In the genomic region with DNA sequence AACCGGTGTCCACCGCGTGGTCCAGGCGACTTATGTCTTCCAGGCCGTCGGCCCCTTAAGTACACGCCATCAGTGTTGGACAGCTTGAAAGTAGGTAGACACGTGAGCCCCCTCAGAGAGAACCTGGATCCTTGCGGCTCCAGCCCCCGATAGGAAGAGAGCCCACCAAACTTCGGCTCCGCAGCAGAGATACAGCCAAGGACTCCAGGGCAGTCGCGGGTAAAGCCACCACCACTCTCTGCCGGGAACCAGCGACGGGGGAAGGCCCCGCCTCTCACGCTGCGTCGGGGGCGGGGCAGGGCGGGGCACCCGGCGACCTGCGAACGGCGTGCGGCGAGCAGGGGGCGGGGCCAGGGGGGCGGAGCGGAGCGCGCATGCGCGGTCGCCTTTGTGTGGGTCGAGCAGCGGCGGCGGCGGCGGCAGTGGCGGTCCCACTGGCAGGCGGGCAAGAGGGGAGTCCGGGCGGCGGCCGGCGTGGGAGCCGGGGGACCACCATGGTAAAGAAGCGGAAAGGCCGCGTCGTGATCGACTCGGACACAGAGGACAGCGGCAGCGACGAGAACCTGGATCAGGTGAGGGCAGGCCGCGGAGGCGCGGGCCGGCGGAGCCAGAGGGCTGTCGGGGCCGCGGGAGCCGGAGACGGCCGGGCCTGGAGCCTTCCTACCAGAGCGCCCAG, we compare ENCODE assay signal across 8 cellular contexts. TPM values are rescaled to one million over a fixed set of nuclear protein-coding genes. Genes with fewer than 3 reads are reported as not detected.
DNase-seq lines count a peak whose midpoint lies in the region; ATAC-seq and TF ChIP-seq lines count a peak whose summit lies in the region.

A gene (plus strand): TSS at position 354 of the 676 bp plus-strand sequence. CDS start 21 bp downstream, at position 375.

- no peaks in the 10 kb centered on the region; the same call in 1 of the 2 replicates for H3K9me3 ChIP-seq in AG04450 (ENCODE audit: control insufficient read depth, insufficient read depth, low read length)

- TF ChIP-seq CTCF in AG04450 (IDR thresholded peaks at IDR 0.05; ENCODE audit: low read depth, low read length) = no peak

- H3K4me3 ChIP-seq in AG04450 (ENCODE audit: low read depth, low read length) = peak within 1 kb of the TSS; percentile 92

- peak within 1 kb of the TSS; percentile 91 for H3K4me3 Mint-ChIP-seq in central memory CD8-positive, alpha-beta T cell

- POLR2A ChIA-PET in AG04450 (lab: Yijun Ruan, JAX) = no interaction called here

- peak within 1 kb of the TSS; percentile 52 for H3K27ac ChIP-seq in AG04450 (ENCODE audit: low read depth, low read length)

- DNase-seq in AG04450 (ENCODE audit: low read depth, low spot score) = peak; percentile 44
- peak; percentile 64 for DNase-seq in NCI-H446 treated with DMSO at 0.1 percent for 48 hours (lab: John Stamatoyannopoulos, UW)
- peak; percentile 90 to 99 for DNase-seq in central memory CD8-positive, alpha-beta T cell (ENCODE audit: low spot score in 2 of 2)
- DNase-seq in islet precursor cell = peak; percentile 97
- peak; percentile 98 for DNase-seq in stimulated activated CD4-positive, alpha-beta T cell treated with anti-CD3 and anti-CD28 coated beads, Interleukin-12 subunit alpha, Interleukin-12 subunit beta, amount 100 ng/mL, for 4 hours

- no peaks in the 10 kb centered on the region for H3K9me3 Mint-ChIP-seq in central memory CD8-positive, alpha-beta T cell

- H3K27ac Mint-ChIP-seq in central memory CD8-positive, alpha-beta T cell (ENCODE audit: low read depth) = peak within 1 kb of the TSS; percentile 94

- no peaks in the 10 kb centered on the region for H3K27me3 ChIP-seq in AG04450 (ENCODE audit: control insufficient read depth, insufficient read depth, low read length)

- CTCF ChIA-PET in AG04450 (lab: Charles Lee) = no interaction called here

- peaks cover 40% of the 10 kb centered on the region for H3K4me1 Mint-ChIP-seq in central memory CD8-positive, alpha-beta T cell

- ATAC-seq in GM18909 (IDR thresholded peaks at IDR 0.05; ENCODE audit: poor library complexity, unreplicated experiment) (peak; percentile 87), HG03159 (IDR thresholded peaks at IDR 0.05; ENCODE audit: unreplicated experiment) (peak; percentile 81)
- ATAC-seq in activated CD4-positive, CD25-positive, alpha-beta regulatory T cell treated with anti-CD3 and anti-CD28 coated beads, Interleukin-2, amount 50 U/mL, for 24 hours = peak; percentile 92
- ATAC-seq in central memory CD8-positive, alpha-beta T cell (replicated peaks; ENCODE audit: extremely low read depth, poor library complexity, severe bottlenecking) = peak; percentile 95

- H3K27me3 Mint-ChIP-seq in central memory CD8-positive, alpha-beta T cell = no peaks in the 10 kb centered on the region

- peaks cover 13% of the 10 kb centered on the region for H3K36me3 Mint-ChIP-seq in central memory CD8-positive, alpha-beta T cell (ENCODE audit: insufficient read depth)

RNA-seq across cellular contexts. Expression of the gene that starts here (rescaled TPM):
- polyA plus RNA-seq in AG04450 (2011; rRNA removed) = 32.5 and 40.8 TPM in 2 replicates
- 20.1 and 21.9 TPM in 2 replicates for polyA minus RNA-seq in AG04450 (2011; rRNA and poly(A)+ RNA removed)

Comparison
In these comparisons a context has a peak if more than half of its experiments do, and no peak if none do; other contexts are left out.
1. Peak in every context shown above with its lines: DNase-seq, ATAC-seq, H3K4me3 ChIP-seq and H3K27ac ChIP-seq.
2. DNase-seq: peak in every context shown above with its lines; median percentile 98 in stimulated activated CD4-positive, alpha-beta T cell treated with anti-CD3 and anti-CD28 coated beads, Interleukin-12 subunit alpha, Interleukin-12 subunit beta, amount 100 ng/mL, for 4 hours; 97 in islet precursor cell; 94 in central memory CD8-positive, alpha-beta T cell; 64 in NCI-H446 treated with DMSO at 0.1 percent for 48 hours; 44 in AG04450.